ENCODE assay signal across 8 cellular contexts in the genomic region with DNA sequence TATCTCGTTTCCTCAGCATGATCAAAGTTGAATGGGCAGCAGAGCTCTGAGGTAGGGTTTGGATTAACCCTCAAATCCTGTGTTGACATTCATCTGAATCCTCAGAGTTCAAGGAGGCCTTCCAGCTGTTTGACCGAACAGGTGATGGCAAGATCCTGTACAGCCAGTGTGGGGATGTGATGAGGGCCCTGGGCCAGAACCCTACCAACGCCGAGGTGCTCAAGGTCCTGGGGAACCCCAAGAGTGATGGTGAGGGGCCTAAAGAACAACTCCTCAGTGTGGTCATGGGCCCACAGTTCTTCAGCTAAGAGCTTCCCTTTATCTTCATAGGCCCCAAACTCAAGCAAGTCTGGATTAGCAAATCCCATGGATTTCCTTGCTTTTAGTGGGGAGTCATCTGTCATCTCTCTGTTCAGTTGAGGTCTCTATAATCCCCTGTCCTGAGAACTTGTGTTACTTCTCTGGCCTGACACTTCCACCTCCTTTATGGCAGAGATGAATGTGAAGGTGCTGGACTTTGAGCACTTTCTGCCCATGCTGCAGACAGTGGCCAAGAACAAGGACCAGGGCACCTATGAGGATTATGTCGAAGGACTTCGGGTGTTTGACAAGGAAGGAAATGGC. TPM values are rescaled to one million over a fixed set of nuclear protein-coding genes. Genes with fewer than 3 reads are reported as not detected.
DNase-seq lines count a peak whose midpoint lies in the region; ATAC-seq, FAIRE-seq and TF ChIP-seq lines count a peak whose summit lies in the region.

No MANE protein-coding gene starts in this region.

- peaks cover 28 to 65% (median 37%) of the 10 kb centered on the region in 4 donors for H3K4me1 Mint-ChIP-seq in CD4-positive, alpha-beta memory T cell

- H2AFZ ChIP-seq in OCI-LY7 (ENCODE audit: low read length) (no peak overlapping the region), endothelial cell of umbilical vein (ENCODE audit: low read depth, low read length) (no peak overlapping the region)

- no peaks in the 10 kb centered on the region for H3K9me1 ChIP-seq in endothelial cell of umbilical vein (replicated peaks; ENCODE audit: control insufficient read depth, extremely low read depth, insufficient read depth, low read length)

- H3K9me3 Mint-ChIP-seq in CD4-positive, alpha-beta memory T cell, result no peaks in the 10 kb centered on the region

- H3K27ac Mint-ChIP-seq in CD4-positive, alpha-beta memory T cell, result peak overlapping the region; percentile 96 to 100 (median 99)

- no peaks in the 10 kb centered on the region for H3K9me2 ChIP-seq in OCI-LY7 (ENCODE audit: insufficient read depth, low read length)

- H3K27me3 Mint-ChIP-seq in CD4-positive, alpha-beta memory T cell, result no peaks in the 10 kb centered on the region

- BruUV-seq in OCI-LY7 (replicated peaks; lab: Mats Ljungman, UMichigan), result no TSS peak
- BruUV-seq in endothelial cell of umbilical vein (replicated peaks; lab: Mats Ljungman, UMichigan), result TSS peak; percentile 53

- H3K36me3 ChIP-seq in CD4-positive, alpha-beta memory T cell (ENCODE audit: insufficient read depth, low read length), result peaks cover 41% of the 10 kb centered on the region
- H3K36me3 ChIP-seq in OCI-LY7 (ENCODE audit: insufficient read depth, low read length), result peaks cover 67% of the 10 kb centered on the region
- H3K36me3 ChIP-seq in endothelial cell of umbilical vein (ENCODE audit: control insufficient read depth in 2 of 2, extremely low read depth in 1 of 2, insufficient read depth in 2 of 2, low read length in 2 of 2), result peaks cover 18 to 36% of the 10 kb centered on the region in 2 experiments
- peaks cover 51% of the 10 kb centered on the region for H3K36me3 ChIP-seq in neutrophil

- POLR2A ChIA-PET in CD4-positive, alpha-beta memory T cell (lab: Charles Lee; ENCODE audit: partially characterized antibody), result interaction anchor here (0.6 to 10.8 kb wide), 14 partner anchors 9 to 200 kb away, joined by 3 to 236 read pairs (median 6); partner anchors contain the start of genes ESYT1, PA2G4, RNF41 and RPL41
- POLR2A ChIA-PET in OCI-LY7 (lab: Charles Lee), result interaction anchor here (0.6 to 1.7 kb wide), 7 partner anchors 16 to 533 kb away, joined by 3 to 9 read pairs (median 3); partner anchors contain the start of genes ESYT1, RNF41 and ZC3H10
- POLR2A ChIA-PET in endothelial cell of umbilical vein (lab: Charles Lee), result interaction anchor here (1.3 to 2.2 kb wide), 4 partner anchors 10 to 33 kb away, joined by 3 to 38 read pairs (median 10); partner anchors contain the start of gene ESYT1

- TF ChIP-seq CTCF in OCI-LY7 (conservative IDR thresholded peaks at IDR 0.05; ENCODE audit: low read length) (no peak), endothelial cell of umbilical vein (IDR thresholded peaks at IDR 0.05; ENCODE audit: extremely low read depth in 1 of 2, insufficient read depth in 1 of 2, low read depth in 1 of 2, low read length in 2 of 2) (no peak), neutrophil (IDR thresholded peaks at IDR 0.05) (no peak)

- H3K27me3 ChIP-seq in CD4-positive, alpha-beta memory T cell (ENCODE audit: insufficient read depth, low read length), result no peaks in the 10 kb centered on the region
- no peaks in the 10 kb centered on the region for H3K27me3 ChIP-seq in endothelial cell of umbilical vein (ENCODE audit: control insufficient read depth in 2 of 2, insufficient read depth in 2 of 2, low read length in 2 of 2)
- no peaks in the 10 kb centered on the region for H3K27me3 ChIP-seq in neutrophil

- ATAC-seq in GM21390 (IDR thresholded peaks at IDR 0.05; ENCODE audit: unreplicated experiment) (no peak), GM18873 (IDR thresholded peaks at IDR 0.05; ENCODE audit: low FRiP score, unreplicated experiment) (no peak)

- dilution Hi-C loops in endothelial cell of umbilical vein (cut with MboI; ENCODE audit: extremely low pct_ligation_motif_present, low sequenced_read_pairs), result no loop called here

- no peaks in the 10 kb centered on the region for H3K9me3 ChIP-seq in CD4-positive, alpha-beta memory T cell (ENCODE audit: control insufficient read depth in 1 of 2, low read length in 2 of 2)
- no peaks in the 10 kb centered on the region for H3K9me3 ChIP-seq in OCI-LY7 (ENCODE audit: low read length)
- no peaks in the 10 kb centered on the region for H3K9me3 ChIP-seq in endothelial cell of umbilical vein (replicated peaks; ENCODE audit: control insufficient read depth, insufficient read depth, low read length)
- H3K9me3 ChIP-seq in neutrophil, result no peaks in the 10 kb centered on the region

- no peak for TF ChIP-seq POLR2A in endothelial cell of umbilical vein (IDR thresholded peaks at IDR 0.05; ENCODE audit: low read depth, low read length)

- peak overlapping the region; percentile 97 for H3K27ac ChIP-seq in CD4-positive, alpha-beta memory T cell (ENCODE audit: low read depth, low read length)
- peak overlapping the region; percentile 68 for H3K27ac ChIP-seq in OCI-LY7 (ENCODE audit: low read depth, low read length, poor library complexity, severe bottlenecking)
- peak overlapping the region; percentile 87 for H3K27ac ChIP-seq in endothelial cell of umbilical vein (ENCODE audit: insufficient read depth, low read depth, low read length)
- peak overlapping the region; percentile 96 for H3K27ac ChIP-seq in neutrophil

- H3K4me2 ChIP-seq in OCI-LY7 (ENCODE audit: low read length) (peak overlapping the region; percentile 98), endothelial cell of umbilical vein (ENCODE audit: insufficient read depth, low read length) (peak overlapping the region; percentile 96)

- peaks cover 30% of the 10 kb centered on the region for H3K79me2 ChIP-seq in OCI-LY7 (ENCODE audit: insufficient read depth, low read depth, low read length)
- peaks cover 33% of the 10 kb centered on the region for H3K79me2 ChIP-seq in endothelial cell of umbilical vein (ENCODE audit: control insufficient read depth, insufficient read depth, low read length)

- peaks cover 34 to 62% of the 10 kb centered on the region in 2 donors for H3K36me3 Mint-ChIP-seq in CD4-positive, alpha-beta memory T cell

- H4K20me1 ChIP-seq in OCI-LY7 (ENCODE audit: insufficient read depth, low read length), result peaks cover 9% of the 10 kb centered on the region; the same call in 1 of the 2 replicates
- H4K20me1 ChIP-seq in endothelial cell of umbilical vein (replicated peaks; ENCODE audit: control insufficient read depth, extremely low read depth, insufficient read depth, low read length), result no peaks in the 10 kb centered on the region

- CTCF ChIA-PET in CD4-positive, alpha-beta memory T cell (lab: Charles Lee; ENCODE audit: partially characterized antibody), result interaction anchor here (0.6 to 2.5 kb wide), 11 partner anchors 17 to 63 kb away, joined by 3 to 16 read pairs (median 4); partner anchors contain the start of genes ESYT1, RNF41, SMARCC2 and ZC3H10
- CTCF ChIA-PET in OCI-LY7 (lab: Charles Lee; ENCODE audit: unreplicated experiment) (no interaction called here), endothelial cell of umbilical vein (lab: Charles Lee) (interaction anchor here (2.1 kb wide), 2 partner anchors 30 to 32 kb away, joined by 14 to 17 read pairs; partner anchors contain the start of genes ESYT1 and SMARCC2)

- peak overlapping the region; percentile 93 to 100 (median 97) for H3K4me3 Mint-ChIP-seq in CD4-positive, alpha-beta memory T cell

- DNase-seq in CD4-positive, alpha-beta memory T cell, result no peak
- DNase-seq in OCI-LY7 (ENCODE audit: low spot score) (peak; percentile 13), endothelial cell of umbilical vein (ENCODE audit: low read depth, low spot score) (peak; percentile 21), ecto neural progenitor cell (ENCODE audit: low spot score) (no peak), NCI-H526 (lab: John Stamatoyannopoulos, UW) (no peak)

- H3K4me3 ChIP-seq in CD4-positive, alpha-beta memory T cell (ENCODE audit: low read length in 2 of 2), result peak overlapping the region; percentile 86 to 89
- H3K4me3 ChIP-seq in OCI-LY7 (ENCODE audit: low read depth, low read length, poor library complexity, severe bottlenecking), result peak overlapping the region; percentile 98
- H3K4me3 ChIP-seq in endothelial cell of umbilical vein (replicated peaks in 1 of 3; ENCODE audit: insufficient read depth in 1 of 3, low read depth in 1 of 3, low read length in 3 of 3), result peak overlapping the region; percentile 78 to 98 (median 91)
- peak overlapping the region; percentile 67 to 99 for H3K4me3 ChIP-seq in neutrophil (ENCODE audit: low read depth in 1 of 2, low read length in 1 of 2)

- H3K4me1 ChIP-seq in CD4-positive, alpha-beta memory T cell (ENCODE audit: insufficient read depth, low read length), result peaks cover 38% of the 10 kb centered on the region
- H3K4me1 ChIP-seq in OCI-LY7 (ENCODE audit: insufficient read depth, low read length, poor library complexity, severe bottlenecking), result peaks cover 32% of the 10 kb centered on the region
- H3K4me1 ChIP-seq in endothelial cell of umbilical vein (ENCODE audit: control insufficient read depth, extremely low read depth, insufficient read depth, low read length), result peaks cover 22% of the 10 kb centered on the region
- H3K4me1 ChIP-seq in neutrophil (ENCODE audit: control insufficient read depth in 1 of 2, insufficient read depth in 1 of 2, low read depth in 1 of 2, low read length in 1 of 2), result peaks cover 44 to 50% of the 10 kb centered on the region in 2 experiments

- peak; percentile 42 for FAIRE-seq in endothelial cell of umbilical vein (lab: Jason Lieb, UNC)

- peak overlapping the region; percentile 96 for H3K9ac ChIP-seq in endothelial cell of umbilical vein (replicated peaks; ENCODE audit: extremely low read depth, insufficient read depth, low read length)

- intact Hi-C loops in CD4-positive, alpha-beta memory T cell (cut with micrococcal nuclease), result loop anchor here (2.0 kb wide), 1 partner anchor 61 kb away; the partner anchor contains the start of gene RNF41
- intact Hi-C loops in OCI-LY7 (cut with micrococcal nuclease; ENCODE audit: unreplicated experiment), result loop anchor here (2.0 kb wide), 1 partner anchor 29 kb away; the partner anchor contains the start of gene SMARCC2
- intact Hi-C loops in endothelial cell of umbilical vein (cut with micrococcal nuclease), result loop anchor here (1.0 kb wide), 2 partner anchors 33 to 40 kb away; no protein-coding TSS in a partner anchor

RNA-seq across cellular contexts. Expression of gene MYL6, which starts 1.4 kb away (rescaled TPM):
- 100 to 1,000 TPM; 567 to 589 TPM for total RNA-seq in CD4-positive, alpha-beta memory T cell
- 1,000 to 10,000 TPM; 2,141 to 3,317 TPM for polyA plus RNA-seq in CD4-positive, alpha-beta memory T cell
- total RNA-seq in OCI-LY7 (2014; rRNA removed; shearing (Covaris generic)), result 574 and 654 TPM in 2 replicates
- total RNA-seq in OCI-LY7 (2022) (415 and 468 TPM in 2 replicates), endothelial cell of umbilical vein (2,364 and 2,543 TPM in 2 replicates)
- 6,581 and 8,470 TPM in 2 replicates for polyA plus RNA-seq in endothelial cell of umbilical vein
- 8,079 and 10,456 TPM in 2 replicates for polyA plus RNA-seq in endothelial cell of umbilical vein (2011; cell fraction: cytosol; rRNA removed)
- 3,910 and 4,229 TPM in 2 replicates for polyA plus RNA-seq in endothelial cell of umbilical vein (2011; cell fraction: nucleus; rRNA removed)
- 3,697 and 4,342 TPM in 2 replicates for polyA plus RNA-seq in endothelial cell of umbilical vein (2012)
- 1,454 and 1,687 TPM in 2 replicates for polyA minus RNA-seq in endothelial cell of umbilical vein
- 254 TPM for polyA minus RNA-seq in endothelial cell of umbilical vein (2011; cell fraction: cytosol; rRNA and poly(A)+ RNA removed)
- 383 and 457 TPM in 2 replicates for polyA minus RNA-seq in endothelial cell of umbilical vein (2011; cell fraction: nucleus; rRNA and poly(A)+ RNA removed)

RNA-seq across cellular contexts. Expression of gene MYL6B, which starts 7.2 kb away (rescaled TPM):
- total RNA-seq in CD4-positive, alpha-beta memory T cell, result 1 to 10 TPM; 2.6 to 3.4 TPM
- 1 to 10 TPM; 1.8 to 4.8 TPM for polyA plus RNA-seq in CD4-positive, alpha-beta memory T cell
- 56.6 and 105 TPM in 2 replicates for total RNA-seq in OCI-LY7 (2014; rRNA removed; shearing (Covaris generic))
- total RNA-seq in OCI-LY7 (2022) (62.6 and 77.6 TPM in 2 replicates), endothelial cell of umbilical vein (135 and 137 TPM in 2 replicates)
- polyA plus RNA-seq in endothelial cell of umbilical vein, result 130 and 185 TPM in 2 replicates
- polyA plus RNA-seq in endothelial cell of umbilical vein (2011; cell fraction: cytosol; rRNA removed), result 126 and 160 TPM in 2 replicates
- 61.3 and 80.4 TPM in 2 replicates for polyA plus RNA-seq in endothelial cell of umbilical vein (2011; cell fraction: nucleus; rRNA removed)
- 94.9 and 153 TPM in 2 replicates for polyA plus RNA-seq in endothelial cell of umbilical vein (2012)
- 46.8 and 54.7 TPM in 2 replicates for polyA minus RNA-seq in endothelial cell of umbilical vein
- 28.4 TPM for polyA minus RNA-seq in endothelial cell of umbilical vein (2011; cell fraction: cytosol; rRNA and poly(A)+ RNA removed)
- 11.9 and 12.2 TPM in 2 replicates for polyA minus RNA-seq in endothelial cell of umbilical vein (2011; cell fraction: nucleus; rRNA and poly(A)+ RNA removed)

RNA-seq across cellular contexts. Expression of gene SMARCC2, which starts 29.7 kb away (rescaled TPM):
- 100 to 1,000 TPM; 192 to 199 TPM for total RNA-seq in CD4-positive, alpha-beta memory T cell
- polyA plus RNA-seq in CD4-positive, alpha-beta memory T cell, result 10 to 100 TPM; 27.0 to 90.9 TPM
- 59.7 and 68.3 TPM in 2 replicates for total RNA-seq in OCI-LY7 (2014; rRNA removed; shearing (Covaris generic))
- total RNA-seq in OCI-LY7 (2022) (137 and 162 TPM in 2 replicates), endothelial cell of umbilical vein (117 and 121 TPM in 2 replicates)
- 51.1 and 51.9 TPM in 2 replicates for polyA plus RNA-seq in endothelial cell of umbilical vein
- polyA plus RNA-seq in endothelial cell of umbilical vein (2011; cell fraction: cytosol; rRNA removed), result 40.9 and 43.3 TPM in 2 replicates
- 286 and 302 TPM in 2 replicates for polyA plus RNA-seq in endothelial cell of umbilical vein (2011; cell fraction: nucleus; rRNA removed)
- polyA plus RNA-seq in endothelial cell of umbilical vein (2012), result 86.0 and 86.1 TPM in 2 replicates
- 152 and 159 TPM in 2 replicates for polyA minus RNA-seq in endothelial cell of umbilical vein
- polyA minus RNA-seq in endothelial cell of umbilical vein (2011; cell fraction: cytosol; rRNA and poly(A)+ RNA removed), result 42.2 TPM
- polyA minus RNA-seq in endothelial cell of umbilical vein (2011; cell fraction: nucleus; rRNA and poly(A)+ RNA removed), result 150 and 170 TPM in 2 replicates

RNA-seq across cellular contexts. Expression of gene ESYT1, which starts 31.5 kb away (rescaled TPM):
- total RNA-seq in CD4-positive, alpha-beta memory T cell, result 100 to 1,000 TPM; 249 to 258 TPM
- 100 to 1,000 TPM; 395 to 690 TPM for polyA plus RNA-seq in CD4-positive, alpha-beta memory T cell
- total RNA-seq in OCI-LY7 (2014; rRNA removed; shearing (Covaris generic)), result 74.6 and 85.9 TPM in 2 replicates
- total RNA-seq in OCI-LY7 (2022), result 108 and 112 TPM in 2 replicates
- 133 and 161 TPM in 2 replicates for total RNA-seq in endothelial cell of umbilical vein
- 233 and 234 TPM in 2 replicates for polyA plus RNA-seq in endothelial cell of umbilical vein
- 159 and 161 TPM in 2 replicates for polyA plus RNA-seq in endothelial cell of umbilical vein (2011; cell fraction: cytosol; rRNA removed)
- 247 and 260 TPM in 2 replicates for polyA plus RNA-seq in endothelial cell of umbilical vein (2011; cell fraction: nucleus; rRNA removed)
- 106 and 110 TPM in 2 replicates for polyA plus RNA-seq in endothelial cell of umbilical vein (2012)
- polyA minus RNA-seq in endothelial cell of umbilical vein, result 309 and 339 TPM in 2 replicates
- polyA minus RNA-seq in endothelial cell of umbilical vein (2011; cell fraction: cytosol; rRNA and poly(A)+ RNA removed), result 102 TPM
- 90.2 and 91.4 TPM in 2 replicates for polyA minus RNA-seq in endothelial cell of umbilical vein (2011; cell fraction: nucleus; rRNA and poly(A)+ RNA removed)

RNA-seq across cellular contexts. Expression of gene ZC3H10, which starts 41.5 kb away (rescaled TPM):
- total RNA-seq in CD4-positive, alpha-beta memory T cell, result 10 to 100 TPM; 16.3 to 19.6 TPM
- polyA plus RNA-seq in CD4-positive, alpha-beta memory T cell, result 1 to 10 TPM in 1 of 2 donors, under 1 TPM in 1; 0.27 to 3.9 TPM
- 11.9 and 12.6 TPM in 2 replicates for total RNA-seq in OCI-LY7 (2014; rRNA removed; shearing (Covaris generic))
- total RNA-seq in OCI-LY7 (2022) (15.8 and 16.5 TPM in 2 replicates), endothelial cell of umbilical vein (8.7 and 10.1 TPM in 2 replicates)
- 2.6 and 3.0 TPM in 2 replicates for polyA plus RNA-seq in endothelial cell of umbilical vein
- polyA plus RNA-seq in endothelial cell of umbilical vein (2011; cell fraction: cytosol; rRNA removed), result 1.3 and 1.5 TPM in 2 replicates
- 5.0 and 6.5 TPM in 2 replicates for polyA plus RNA-seq in endothelial cell of umbilical vein (2011; cell fraction: nucleus; rRNA removed)
- polyA plus RNA-seq in endothelial cell of umbilical vein (2012), result 3.1 and 3.8 TPM in 2 replicates
- polyA minus RNA-seq in endothelial cell of umbilical vein, result 12.2 and 15.4 TPM in 2 replicates
- polyA minus RNA-seq in endothelial cell of umbilical vein (2011; cell fraction: cytosol; rRNA and poly(A)+ RNA removed), result 3.3 TPM
- polyA minus RNA-seq in endothelial cell of umbilical vein (2011; cell fraction: nucleus; rRNA and poly(A)+ RNA removed), result 13.9 and 21.3 TPM in 2 replicates

Comparison
In these comparisons a context has a peak if more than half of its experiments do, and no peak if none do; other contexts are left out.
1. DNase-seq: peak in OCI-LY7 (single experiment) and endothelial cell of umbilical vein (single experiment); none in CD4-positive, alpha-beta memory T cell (0 of 5), ecto neural progenitor cell (single experiment) and NCI-H526 (0 of 2).
2. RNA of gene MYL6B, which starts 7.2 kb away (total RNA-seq): 135 to 137 TPM in endothelial cell of umbilical vein and 56.6 to 105 TPM in OCI-LY7; 2.6 to 3.4 TPM in CD4-positive, alpha-beta memory T cell; every median in the first group is over 10 times any median in the second.
3. Peak in every context shown above with its lines, with median percentiles within 50 percentile points of each other: H3K27ac ChIP-seq and H3K4me3 ChIP-seq.